ENCODE assay signal across 1 cellular context in the genomic region with DNA sequence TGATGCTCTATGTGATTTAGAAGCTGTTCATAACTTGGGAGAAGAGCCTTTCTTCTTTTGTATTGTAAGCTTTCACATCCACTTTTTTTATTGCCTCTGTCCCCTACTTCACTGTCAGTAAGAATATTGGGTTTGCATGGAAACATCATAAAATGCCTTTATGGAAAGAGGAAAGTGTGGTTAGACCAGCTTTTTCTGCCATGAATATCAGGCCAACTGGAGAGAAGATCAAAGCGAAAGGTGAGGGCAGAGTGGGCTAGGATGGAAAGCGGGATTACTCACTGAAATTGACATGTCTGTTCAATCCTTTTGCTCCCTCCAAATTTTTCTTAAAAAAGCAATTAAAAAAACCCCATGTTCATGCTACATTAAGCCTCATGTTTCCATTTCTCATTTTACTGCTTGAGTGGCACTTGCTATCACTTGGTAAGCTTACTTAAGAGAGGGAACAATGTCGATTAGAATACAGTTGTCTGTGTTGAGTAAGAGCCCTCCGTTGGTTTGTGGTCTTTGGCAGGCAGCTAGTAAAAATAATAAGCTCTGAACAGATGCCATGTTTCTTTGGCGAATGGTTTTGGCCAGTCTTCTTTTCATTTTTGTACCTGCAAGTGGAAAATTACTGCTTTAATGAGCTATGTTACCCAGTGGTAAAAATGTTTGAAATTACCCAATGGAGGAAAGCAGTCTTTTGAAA.
TF ChIP-seq lines count a peak whose summit lies in the region.

No MANE protein-coding gene starts in this region.

TF ChIP-seq in GM23338, 12 proteins besides CTCF, POLR2A, EP300 and RAD21:
- TF ChIP-seq STAT1 (IDR thresholded peaks at IDR 0.05; ENCODE audit: unreplicated experiment), result no peak
- no peak for TF ChIP-seq CREB1 (CRISPR knock-in tag; IDR thresholded peaks at IDR 0.05; ENCODE audit: low read depth)
- TF ChIP-seq JUNB (IDR thresholded peaks at IDR 0.05; ENCODE audit: unreplicated experiment), result no peak
